8 cellular contexts compared by ENCODE assay signal in the genomic region with DNA sequence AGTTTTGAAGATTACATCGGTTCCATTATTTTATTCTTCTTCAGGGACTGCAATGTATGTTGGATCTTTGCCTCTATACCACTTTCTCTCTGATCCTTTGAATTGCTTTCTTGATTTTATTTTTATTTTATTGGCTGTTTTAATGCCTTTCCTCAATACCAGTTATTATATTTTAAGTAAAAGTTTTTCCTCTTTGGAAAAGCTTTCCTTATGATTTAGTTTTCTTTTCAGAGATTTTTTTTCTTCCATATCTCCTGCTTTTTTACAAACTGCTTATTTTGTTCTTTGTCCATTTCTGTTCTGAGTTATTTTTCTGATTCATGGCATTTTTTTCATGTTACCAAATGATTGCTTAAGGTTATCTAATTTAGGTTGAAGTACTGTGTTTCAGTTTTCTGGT. TPM values are rescaled to one million over a fixed set of nuclear protein-coding genes. Genes with fewer than 3 reads are reported as not detected.
DNase-seq lines count a peak whose midpoint lies in the region; ATAC-seq and TF ChIP-seq lines count a peak whose summit lies in the region.

No MANE protein-coding gene starts in this region.

- WGBS in body of pancreas, 2 donors: 82 to 91% methylated on average over 1 of the region's 1 CpG

- TF ChIP-seq CTCF in thoracic aorta (IDR thresholded peaks at IDR 0.05) (no peak), body of pancreas (IDR thresholded peaks at IDR 0.05) (no peak)

- H3K4me1 ChIP-seq in thoracic aorta (ENCODE audit: control insufficient read depth in 1 of 2, low read depth in 2 of 2): peaks cover 6 to 11% of the 10 kb centered on the region in 2 donors
- no peaks in the 10 kb centered on the region for H3K4me1 ChIP-seq in body of pancreas

- intact Hi-C loops in body of pancreas (cut with DNase I): no loop called here

- H3K4me1 Mint-ChIP-seq in activated T-cell treated with anti-CD3 and anti-CD28 coated beads, Interleukin-2, amount 50 U/mL, for 72 hours (ENCODE audit: low read depth): peaks cover 24% of the 10 kb centered on the region
- H3K4me1 Mint-ChIP-seq in activated naive CD8-positive, alpha-beta T cell (ENCODE audit: low read depth): peaks cover 19% of the 10 kb centered on the region
- H3K4me1 Mint-ChIP-seq in memory B cell: peaks cover 11% of the 10 kb centered on the region

- no peak for TF ChIP-seq POLR2A in body of pancreas (IDR thresholded peaks at IDR 0.05)

- H3K4me3 Mint-ChIP-seq in activated T-cell treated with anti-CD3 and anti-CD28 coated beads, Interleukin-2, amount 50 U/mL, for 72 hours: peak overlapping the region; percentile 95 to 96
- peak overlapping the region; percentile 98 for H3K4me3 Mint-ChIP-seq in activated naive CD8-positive, alpha-beta T cell
- H3K4me3 Mint-ChIP-seq in memory B cell: peak overlapping the region; percentile 41

- no peak for ATAC-seq in activated T-cell treated with anti-CD3 and anti-CD28 coated beads, Interleukin-2, amount 50 U/mL, for 72 hours (replicated peaks in 1 of 2)
- ATAC-seq in memory B cell (ENCODE audit: low read depth) (no peak), thoracic aorta (ENCODE audit: insufficient number of reproducible peaks, low FRiP score, low read depth) (no peak), body of pancreas (no peak), HG02981 (IDR thresholded peaks at IDR 0.05; ENCODE audit: unreplicated experiment) (no peak), GM18502 (IDR thresholded peaks at IDR 0.05; ENCODE audit: poor library complexity, unreplicated experiment) (no peak)

- no peaks in the 10 kb centered on the region for H3K27me3 ChIP-seq in thoracic aorta (replicated peaks; ENCODE audit: insufficient read depth)
- no peaks in the 10 kb centered on the region for H3K27me3 ChIP-seq in body of pancreas

- H3K36me3 ChIP-seq in thoracic aorta: no peaks in the 10 kb centered on the region
- H3K36me3 ChIP-seq in body of pancreas (replicated peaks in 1 of 2; ENCODE audit: insufficient read depth in 1 of 2, low read depth in 2 of 2): no peaks in the 10 kb centered on the region

- H3K4me3 ChIP-seq in thoracic aorta: peak overlapping the region; percentile 76
- H3K4me3 ChIP-seq in body of pancreas: no peak overlapping the region

- H3K9me3 Mint-ChIP-seq in activated T-cell treated with anti-CD3 and anti-CD28 coated beads, Interleukin-2, amount 50 U/mL, for 72 hours: no peaks in the 10 kb centered on the region
- H3K9me3 Mint-ChIP-seq in activated naive CD8-positive, alpha-beta T cell (ENCODE audit: low read depth): no peaks in the 10 kb centered on the region
- peaks cover 1% of the 10 kb centered on the region for H3K9me3 Mint-ChIP-seq in memory B cell

- H3K36me3 Mint-ChIP-seq in activated T-cell treated with anti-CD3 and anti-CD28 coated beads, Interleukin-2, amount 50 U/mL, for 72 hours (ENCODE audit: insufficient read depth in 2 of 2): peaks cover 0 to 5% of the 10 kb centered on the region in 2 donors
- no peaks in the 10 kb centered on the region for H3K36me3 Mint-ChIP-seq in activated naive CD8-positive, alpha-beta T cell
- H3K36me3 Mint-ChIP-seq in memory B cell: no peaks in the 10 kb centered on the region

- H3K27ac ChIP-seq in thoracic aorta: peak overlapping the region; percentile 91
- H3K27ac ChIP-seq in body of pancreas: peak overlapping the region in 1 of 4 donors; percentile 85

- no peaks in the 10 kb centered on the region for H3K27me3 Mint-ChIP-seq in activated T-cell treated with anti-CD3 and anti-CD28 coated beads, Interleukin-2, amount 50 U/mL, for 72 hours (ENCODE audit: low read depth)
- no peaks in the 10 kb centered on the region for H3K27me3 Mint-ChIP-seq in activated naive CD8-positive, alpha-beta T cell
- no peaks in the 10 kb centered on the region for H3K27me3 Mint-ChIP-seq in memory B cell

- H3K9me3 ChIP-seq in thoracic aorta: no peaks in the 10 kb centered on the region
- H3K9me3 ChIP-seq in body of pancreas: no peaks in the 10 kb centered on the region

- DNase-seq in activated T-cell treated with anti-CD3 and anti-CD28 coated beads, Interleukin-2, amount 50 U/mL, for 72 hours: no peak
- no peak for DNase-seq in activated T-cell treated with anti-CD3 and anti-CD28 coated beads, Interleukin-2, amount 50 U/mL, for 48 hours
- DNase-seq in memory B cell (ENCODE audit: low spot score in 2 of 2) (no peak), thoracic aorta (ENCODE audit: low spot score) (no peak), body of pancreas (no peak)

- H3K27ac Mint-ChIP-seq in activated T-cell treated with anti-CD3 and anti-CD28 coated beads, Interleukin-2, amount 50 U/mL, for 72 hours: peak overlapping the region; percentile 100
- H3K27ac Mint-ChIP-seq in activated naive CD8-positive, alpha-beta T cell: peak overlapping the region; percentile 95
- peak overlapping the region; percentile 99 for H3K27ac Mint-ChIP-seq in memory B cell

RNA-seq across cellular contexts. Expression of a gene that starts 11.5 kb away (rescaled TPM):
- 10 to 100 TPM; 44.9 to 53.7 TPM for total RNA-seq in activated T-cell treated with anti-CD3 and anti-CD28 coated beads, Interleukin-2, amount 50 U/mL, for 72 hours
- total RNA-seq in thoracic aorta (10 to 100 TPM; 32.0 to 50.4 TPM), body of pancreas (10 to 100 TPM; 16.1 to 27.0 TPM)

RNA-seq across cellular contexts. Expression of a gene that starts 20.5 kb away (rescaled TPM):
- 10 to 100 TPM; 31.2 to 31.3 TPM for total RNA-seq in activated T-cell treated with anti-CD3 and anti-CD28 coated beads, Interleukin-2, amount 50 U/mL, for 72 hours
- total RNA-seq in thoracic aorta: 10 to 100 TPM; 26.0 to 69.0 TPM
- 10 to 100 TPM; 13.7 to 23.7 TPM for total RNA-seq in body of pancreas

RNA-seq across cellular contexts. Expression of a gene that starts 20.6 kb away (rescaled TPM):
- 10 to 100 TPM; 78.4 to 85.1 TPM for total RNA-seq in activated T-cell treated with anti-CD3 and anti-CD28 coated beads, Interleukin-2, amount 50 U/mL, for 72 hours
- total RNA-seq in thoracic aorta (10 to 100 TPM; 46.4 to 68.2 TPM), body of pancreas (10 to 100 TPM; 46.2 to 52.4 TPM)

RNA-seq across cellular contexts. Expression of a gene that starts 38.4 kb away (rescaled TPM):
- total RNA-seq in activated T-cell treated with anti-CD3 and anti-CD28 coated beads, Interleukin-2, amount 50 U/mL, for 72 hours: 1 to 10 TPM; 3.7 to 4.6 TPM
- total RNA-seq in thoracic aorta: 1 to 10 TPM in 1 of 2 donors, under 1 TPM in 1; 0.54 to 1.8 TPM
- total RNA-seq in body of pancreas: 1 to 10 TPM; 1.8 to 2.6 TPM

RNA-seq across cellular contexts. Expression of a gene that starts 47.1 kb away (rescaled TPM):
- total RNA-seq in activated T-cell treated with anti-CD3 and anti-CD28 coated beads, Interleukin-2, amount 50 U/mL, for 72 hours: 10 to 100 TPM; 24.3 to 30.2 TPM
- 10 to 100 TPM; 24.6 to 26.1 TPM for total RNA-seq in thoracic aorta
- 10 to 100 TPM; 14.5 to 16.1 TPM for total RNA-seq in body of pancreas

Comparison
In these comparisons a context has a peak if more than half of its experiments do, and no peak if none do; other contexts are left out.
1. H3K4me3 Mint-ChIP-seq: peak in every context shown above with its lines; median percentile 98 in activated naive CD8-positive, alpha-beta T cell; 96 in activated T-cell treated with anti-CD3 and anti-CD28 coated beads, Interleukin-2, amount 50 U/mL, for 72 hours; 41 in memory B cell.